22 cellular contexts compared by ENCODE assay signal in genomic region chr2:207960911-207961310, GRCh38.
"Had no signal": no experiment of that assay in that cellular context is flagged by ENCODE, and none has a peak within 500 bp of the region (broad histone marks: within the 10 kb centered on the region; RNA-seq: fewer than 3 reads in every experiment).

No MANE protein-coding gene starts in this region.

- H3K4me3 ChIP-seq: cardiac muscle cell, PC-9 had no signal

- H2AFZ ChIP-seq: PC-9 had no signal

- H3K36me3 ChIP-seq: brain microvascular endothelial cell, cardiac muscle cell had no signal

- H3K27ac ChIP-seq: brain microvascular endothelial cell, cardiac muscle cell, PC-9 had no signal

- H3K4me2 ChIP-seq: PC-9 had no signal

- H3K27me3 ChIP-seq: brain microvascular endothelial cell, cardiac muscle cell had no signal

- DNase-seq: activated B cell treated with CpG ODN at 0.5 μM for 24 hours; activated CD4-positive, alpha-beta memory T cell treated with anti-CD3 and anti-CD28 coated beads for 36 hours; activated CD4-positive, alpha-beta T cell treated with anti-CD3 and anti-CD28 coated beads for 1 hour; activated CD4-positive, alpha-beta T cell treated with anti-CD3 and anti-CD28 coated beads, Interleukin-2, amount 10 ng/mL, durations not matched to agents 7 days and 5 days; activated CD8-positive, alpha-beta memory T cell treated with anti-CD3 and anti-CD28 coated beads for 24 hours; activated effector memory CD4-positive, alpha-beta T cell treated with anti-CD3 and anti-CD28 coated beads, Interleukin-2, amount 50 U/mL, for 16 hours; activated naive CD4-positive, alpha-beta T cell treated with Interleukin-2 at 50 U/mL for 16 hours; activated T-cell treated with anti-CD3 and anti-CD28 coated beads, Interleukin-2, amount 50 U/mL, for 4 hours; brain microvascular endothelial cell; KG1; MM.1S; NCI-H1105; NCI-H146; NCI-H187 treated with DMSO at 0.1 percent for 48 hours; NCI-H2081 treated with DMSO at 0.1 percent for 48 hours; NCI-H345; NCI-H510A; NCI-H526 treated with DMSO at 0.1 percent for 48 hours; PC-9; SHP77 treated with DMSO at 0.1 percent for 48 hours; T-helper 9 cell had no signal
